12 cellular contexts compared by ENCODE assay signal in the genomic region with DNA sequence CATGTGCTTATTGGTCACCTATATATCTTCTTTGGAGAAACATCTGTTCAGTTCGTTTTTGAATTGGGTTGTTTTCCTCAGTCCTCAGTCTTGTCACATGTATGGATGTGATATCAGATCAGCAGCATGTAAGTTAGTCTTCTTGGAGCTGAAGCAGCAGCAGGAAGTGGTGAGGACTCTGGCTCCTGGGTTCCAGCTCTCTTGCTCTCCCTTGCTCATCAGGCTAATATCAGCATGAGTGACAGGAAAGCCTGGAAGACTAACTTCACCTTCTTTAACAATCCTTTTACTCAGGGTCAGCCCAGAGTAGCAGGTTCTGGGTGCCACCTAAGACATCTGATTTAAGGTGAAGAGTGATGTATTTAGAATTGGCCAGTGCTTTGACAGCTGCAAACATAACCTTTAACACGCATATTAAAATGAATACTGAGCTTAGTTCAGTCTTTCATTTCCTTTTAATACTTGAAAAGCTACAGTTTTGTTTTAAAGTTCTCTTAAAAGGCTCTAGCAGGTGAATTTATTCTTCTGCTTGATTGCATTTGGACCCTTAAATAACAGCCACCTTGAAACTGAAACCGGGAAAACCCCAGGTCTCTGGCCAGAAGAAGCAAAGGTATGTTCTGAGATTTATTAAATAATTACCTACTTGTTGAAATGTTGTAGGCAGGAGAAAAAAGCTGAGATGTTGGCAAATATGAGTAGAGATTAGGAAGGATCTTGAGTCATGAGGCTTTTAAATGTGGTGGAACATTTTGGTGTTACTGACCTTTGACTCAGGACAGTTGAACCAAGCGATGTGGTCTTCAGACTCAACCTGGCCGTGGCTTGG. TPM values are rescaled to one million over a fixed set of nuclear protein-coding genes. Genes with fewer than 3 reads are reported as not detected.
A peak's percentile ranks its signal among the peaks of the same experiment; 100 is the strongest.
DNase-seq lines count a peak whose midpoint lies in the region; ATAC-seq and TF ChIP-seq lines count a peak whose summit lies in the region.
"Had no signal": no experiment of that assay in that cellular context is flagged by ENCODE, and none has a peak within 500 bp of the region (broad histone marks: within the 10 kb centered on the region; RNA-seq: fewer than 3 reads in every experiment).

No MANE protein-coding gene starts in this region.

- no peaks in the 10 kb centered on the region for H3K36me3 ChIP-seq in osteoblast (ENCODE audit: insufficient read depth, low read length)

- peaks cover 28% of the 10 kb centered on the region for H3K4me1 ChIP-seq in osteoblast (ENCODE audit: insufficient read depth, low read length)

- H2AFZ ChIP-seq in osteoblast (ENCODE audit: low read length): no peak overlapping the region

- H3K4me1 Mint-ChIP-seq in activated naive CD8-positive, alpha-beta T cell treated with anti-CD3 and anti-CD28 coated beads, Interleukin-2, amount 10 ng/mL, durations not matched to agents 7 days and 5 days: peaks cover 4% of the 10 kb centered on the region

- H3K27ac ChIP-seq in osteoblast (ENCODE audit: low read depth, low read length): no peak overlapping the region
- H3K27ac ChIP-seq: HL-60 had no signal

- TF ChIP-seq CTCF in osteoblast (IDR thresholded peaks at IDR 0.05; ENCODE audit: extremely low read depth, low read depth, low read length): no peak

- H3K27me3 ChIP-seq in osteoblast (ENCODE audit: insufficient read depth, low read length): no peaks in the 10 kb centered on the region

- H3K4me3 Mint-ChIP-seq in activated naive CD8-positive, alpha-beta T cell treated with anti-CD3 and anti-CD28 coated beads, Interleukin-2, amount 10 ng/mL, durations not matched to agents 7 days and 5 days: no peak overlapping the region
- H3K4me3 Mint-ChIP-seq: activated CD4-positive, alpha-beta T cell treated with anti-CD3 and anti-CD28 coated beads for 36 hours had no signal

- H3K27me3 Mint-ChIP-seq in activated naive CD8-positive, alpha-beta T cell treated with anti-CD3 and anti-CD28 coated beads, Interleukin-2, amount 10 ng/mL, durations not matched to agents 7 days and 5 days: peaks cover 15% of the 10 kb centered on the region

- no peaks in the 10 kb centered on the region for H3K36me3 Mint-ChIP-seq in activated naive CD8-positive, alpha-beta T cell treated with anti-CD3 and anti-CD28 coated beads, Interleukin-2, amount 10 ng/mL, durations not matched to agents 7 days and 5 days

- H4K20me1 ChIP-seq in osteoblast (ENCODE audit: insufficient read depth, low read length): no peaks in the 10 kb centered on the region

- ATAC-seq in GM18520 (IDR thresholded peaks at IDR 0.05; ENCODE audit: unreplicated experiment): peak; percentile 24
- ATAC-seq in GM21423 (IDR thresholded peaks at IDR 0.05; ENCODE audit: unreplicated experiment): peak; percentile 50
- ATAC-seq in HG03095 (IDR thresholded peaks at IDR 0.05; ENCODE audit: unreplicated experiment): peak; percentile 33
- peak; percentile 33 for ATAC-seq in activated naive CD8-positive, alpha-beta T cell treated with anti-CD3 and anti-CD28 coated beads, Interleukin-2, amount 10 ng/mL, durations not matched to agents 7 days and 5 days (ENCODE audit: low read depth)
- ATAC-seq: activated CD4-positive, alpha-beta T cell treated with anti-CD3 and anti-CD28 coated beads for 36 hours had no signal

- DNase-seq in activated naive CD8-positive, alpha-beta T cell treated with anti-CD3 and anti-CD28 coated beads, Interleukin-2, amount 10 ng/mL, durations not matched to agents 7 days and 5 days: no peak
- no peak for DNase-seq in DMS153 (lab: John Stamatoyannopoulos, UW)
- no peak for DNase-seq in HCEC 1CT
- DNase-seq in NCI-H187 treated with DMSO at 0.1 percent for 48 hours (lab: John Stamatoyannopoulos, UW): no peak
- no peak for DNase-seq in osteoblast (ENCODE audit: insufficient read length, low spot score, missing footprints)
- DNase-seq: activated CD4-positive, alpha-beta T cell treated with anti-CD3 and anti-CD28 coated beads for 36 hours; DMS 273 treated with DMSO at 0.1 percent for 48 hours; NCI-H1436 treated with DMSO at 0.1 percent for 48 hours had no signal

- H3K9me3 Mint-ChIP-seq in activated naive CD8-positive, alpha-beta T cell treated with anti-CD3 and anti-CD28 coated beads, Interleukin-2, amount 10 ng/mL, durations not matched to agents 7 days and 5 days: no peaks in the 10 kb centered on the region

- POLR2A ChIA-PET in activated naive CD8-positive, alpha-beta T cell treated with anti-CD3 and anti-CD28 coated beads, Interleukin-2, amount 10 ng/mL, durations not matched to agents 7 days and 5 days (lab: Charles Lee): no interaction called here

- H3K4me2 ChIP-seq in osteoblast (ENCODE audit: insufficient read depth, low read length): no peak overlapping the region

- no peaks in the 10 kb centered on the region for H3K9me3 ChIP-seq in osteoblast (ENCODE audit: low read depth, low read length)

- no peak overlapping the region for H3K4me3 ChIP-seq in osteoblast (ENCODE audit: insufficient read depth, low read length)

- no peak overlapping the region for H3K27ac Mint-ChIP-seq in activated naive CD8-positive, alpha-beta T cell treated with anti-CD3 and anti-CD28 coated beads, Interleukin-2, amount 10 ng/mL, durations not matched to agents 7 days and 5 days
- H3K27ac Mint-ChIP-seq: activated CD4-positive, alpha-beta T cell treated with anti-CD3 and anti-CD28 coated beads for 36 hours had no signal

- no peaks in the 10 kb centered on the region for H3K79me2 ChIP-seq in osteoblast (ENCODE audit: insufficient read depth, low read length)

RNA-seq across cellular contexts. Expression of gene DRAM1, which starts 54.3 kb away (rescaled TPM):
- total RNA-seq in activated naive CD8-positive, alpha-beta T cell treated with anti-CD3 and anti-CD28 coated beads, Interleukin-2, amount 10 ng/mL, durations not matched to agents 7 days and 5 days: 1 to 10 TPM; 2.3 to 4.1 TPM
- total RNA-seq in osteoblast: 141 and 150 TPM in 2 replicates

Comparison
In these comparisons a context has a peak if more than half of its experiments do, and no peak if none do; other contexts are left out.
1. RNA of gene DRAM1, which starts 54.3 kb away (total RNA-seq): 141 to 150 TPM in osteoblast; 2.3 to 4.1 TPM in activated naive CD8-positive, alpha-beta T cell treated with anti-CD3 and anti-CD28 coated beads, Interleukin-2, amount 10 ng/mL, durations not matched to agents 7 days and 5 days; every median in the first group is over 10 times any median in the second.
2. Peak in every context shown above with its lines, with median percentiles within 50 percentile points of each other: ATAC-seq.